10 cellular contexts compared by ENCODE assay signal in the genomic region with DNA sequence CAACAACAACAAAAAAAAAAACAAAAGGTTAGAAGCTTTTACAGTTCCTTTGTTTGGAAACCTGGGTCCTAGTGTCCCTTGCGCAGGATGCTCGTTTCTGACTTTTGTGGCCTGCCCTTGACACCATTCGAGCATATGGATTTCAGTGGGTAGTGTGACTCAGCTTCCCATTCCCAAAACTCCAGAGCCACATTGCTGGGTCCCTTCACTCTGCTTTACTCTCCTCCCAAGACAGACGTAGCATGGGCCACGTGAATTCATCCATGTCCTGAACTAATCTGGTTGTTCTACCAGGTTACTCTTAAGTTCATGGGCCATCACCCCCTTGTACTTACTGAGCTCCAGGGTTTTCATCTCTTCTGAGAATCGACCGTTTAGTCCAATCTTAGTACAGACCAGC.
DNase-seq lines count a peak whose midpoint lies in the region; ATAC-seq, FAIRE-seq and TF ChIP-seq lines count a peak whose summit lies in the region.
"Had no signal": no experiment of that assay in that cellular context is flagged by ENCODE, and none has a peak within 500 bp of the region (broad histone marks: within the 10 kb centered on the region; RNA-seq: fewer than 3 reads in every experiment).

No MANE protein-coding gene starts in this region.

- TF ChIP-seq POLR2A in uterus (IDR thresholded peaks at IDR 0.05) = no peak

- TF ChIP-seq CTCF in CD4-positive, alpha-beta T cell (IDR thresholded peaks at IDR 0.05) = no peak
- TF ChIP-seq CTCF in astrocyte (IDR thresholded peaks at IDR 0.05; ENCODE audit: insufficient read depth, low read depth, low read length) (no peak), uterus (IDR thresholded peaks at IDR 0.05) (no peak)

- peak overlapping the region; percentile 80 for H2AFZ ChIP-seq in astrocyte (ENCODE audit: low read depth, low read length)

- H3K4me1 Mint-ChIP-seq in CD4-positive, alpha-beta T cell (ENCODE audit: low read depth) = peaks cover 17% of the 10 kb centered on the region
- H3K4me1 Mint-ChIP-seq in astrocyte (ENCODE audit: low read depth, unreplicated experiment) (peaks cover 7% of the 10 kb centered on the region), naive B cell (peaks cover 28 to 45% (median 39%) of the 10 kb centered on the region in 3 donors)

- H3K36me3 ChIP-seq in astrocyte (ENCODE audit: insufficient read depth, low read length) (no peaks in the 10 kb centered on the region), uterus (no peaks in the 10 kb centered on the region)
- H3K36me3 ChIP-seq: sigmoid colon had no signal

- H3K27ac ChIP-seq in CD4-positive, alpha-beta T cell (ENCODE audit: low read depth, low read length) = no peak overlapping the region
- peak overlapping the region; percentile 86 for H3K27ac ChIP-seq in astrocyte (ENCODE audit: low read depth, low read length)
- no peak overlapping the region for H3K27ac ChIP-seq in uterus

- intact Hi-C loops in CD4-positive, alpha-beta T cell (cut with DNase I, micrococcal nuclease) = no loop called here
- intact Hi-C loops in uterus (cut with DNase I; ENCODE audit: low total_unique reads) = no loop called here

- H3K4me3 ChIP-seq in astrocyte (ENCODE audit: insufficient read depth, low read depth, low read length) (peak overlapping the region; percentile 57), uterus (peak overlapping the region in 1 of 2 donors; percentile 11)

- POLR2A ChIA-PET in CD4-positive, alpha-beta T cell (lab: Charles Lee) = interaction anchor here (0.7 kb wide), 1 partner anchor 60 kb away, joined by 3 read pairs; no protein-coding TSS in a partner anchor

- FAIRE-seq in astrocyte (lab: Jason Lieb, UNC) = no peak

- H3K4me1 ChIP-seq in astrocyte (ENCODE audit: insufficient read depth, low read length) (peaks cover 23% of the 10 kb centered on the region), uterus (peaks cover 0 to 3% of the 10 kb centered on the region in 2 donors)

- H3K9me3 ChIP-seq in CD4-positive, alpha-beta T cell (ENCODE audit: control insufficient read depth, low read length) = no peaks in the 10 kb centered on the region
- no peaks in the 10 kb centered on the region for H3K9me3 ChIP-seq in astrocyte (ENCODE audit: insufficient read depth, low read depth, low read length)
- no peaks in the 10 kb centered on the region for H3K9me3 ChIP-seq in uterus
- H3K9me3 ChIP-seq: sigmoid colon had no signal

- H3K27me3 Mint-ChIP-seq in CD4-positive, alpha-beta T cell = peaks cover 12% of the 10 kb centered on the region
- no peaks in the 10 kb centered on the region for H3K27me3 Mint-ChIP-seq in astrocyte (ENCODE audit: low read depth, unreplicated experiment)
- no peaks in the 10 kb centered on the region for H3K27me3 Mint-ChIP-seq in naive B cell

- no peak for ATAC-seq in CD4-positive, alpha-beta T cell (ENCODE audit: poor library complexity)
- ATAC-seq in HG02759 (IDR thresholded peaks at IDR 0.05; ENCODE audit: unreplicated experiment) = peak; percentile 1
- peak in 1 of 2 donors; percentile 18 for ATAC-seq in naive B cell (ENCODE audit: low read depth in 2 of 2)
- no peak for ATAC-seq in HG03025 (IDR thresholded peaks at IDR 0.05; ENCODE audit: low FRiP score, unreplicated experiment)

- peak overlapping the region; percentile 79 for H3K9ac ChIP-seq in astrocyte (ENCODE audit: low read length)

- H3K27ac Mint-ChIP-seq in CD4-positive, alpha-beta T cell = no peak overlapping the region
- H3K27ac Mint-ChIP-seq in astrocyte (ENCODE audit: unreplicated experiment) = peak overlapping the region; percentile 86
- peak overlapping the region; percentile 26 to 86 (median 64) for H3K27ac Mint-ChIP-seq in naive B cell

- no peaks in the 10 kb centered on the region for H3K36me3 Mint-ChIP-seq in CD4-positive, alpha-beta T cell (ENCODE audit: low read depth)
- no peaks in the 10 kb centered on the region for H3K36me3 Mint-ChIP-seq in astrocyte (ENCODE audit: low read depth, unreplicated experiment)
- no peaks in the 10 kb centered on the region for H3K36me3 Mint-ChIP-seq in naive B cell

- DNase-seq in CD4-positive, alpha-beta T cell = no peak
- DNase-seq in astrocyte (ENCODE audit: low read depth) = peak; percentile 20
- DNase-seq in naive B cell = no peak
- no peak for DNase-seq in HK-2 (ENCODE audit: unreplicated experiment)
- no peak for DNase-seq in activated CD4-positive, CD25-positive, alpha-beta regulatory T cell treated with anti-CD3 and anti-CD28 coated beads, Interleukin-2, amount 50 U/mL, for 72 hours
- no peak for DNase-seq in uterus
- DNase-seq: NCI-H2171 treated with DMSO at 0.1 percent for 48 hours, sigmoid colon had no signal

- no peaks in the 10 kb centered on the region for H3K79me2 ChIP-seq in astrocyte (ENCODE audit: insufficient read depth, low read length)

- H4K20me1 ChIP-seq in astrocyte (ENCODE audit: insufficient read depth, low read length) = no peaks in the 10 kb centered on the region

- H3K4me3 Mint-ChIP-seq in CD4-positive, alpha-beta T cell = peak overlapping the region; percentile 82
- no peak overlapping the region for H3K4me3 Mint-ChIP-seq in astrocyte (ENCODE audit: unreplicated experiment)
- peak overlapping the region; percentile 80 to 94 (median 86) for H3K4me3 Mint-ChIP-seq in naive B cell

- CTCF ChIA-PET in CD4-positive, alpha-beta T cell (lab: Charles Lee) = interaction anchor here (1.5 kb wide), 1 partner anchor 654 kb away, joined by 4 read pairs; no protein-coding TSS in a partner anchor

- peak overlapping the region; percentile 86 for H3K4me2 ChIP-seq in astrocyte (ENCODE audit: low read length)

- H3K27me3 ChIP-seq in CD4-positive, alpha-beta T cell (ENCODE audit: control insufficient read depth, insufficient read depth, low read length) = peaks cover 7% of the 10 kb centered on the region
- H3K27me3 ChIP-seq in astrocyte (ENCODE audit: insufficient read depth, low read length) (no peaks in the 10 kb centered on the region), uterus (no peaks in the 10 kb centered on the region)

- no peaks in the 10 kb centered on the region for H3K9me3 Mint-ChIP-seq in CD4-positive, alpha-beta T cell
- H3K9me3 Mint-ChIP-seq in astrocyte (ENCODE audit: unreplicated experiment) (no peaks in the 10 kb centered on the region), naive B cell (peaks cover 0 to 4% (median 0%) of the 10 kb centered on the region in 7 donors)
